Comparison of ENCODE assay signal across 19 cellular contexts in genomic region chr16:22073350-22073749, GRCh38.
"Had no signal": no experiment of that assay in that cellular context is flagged by ENCODE, and none has a peak within 500 bp of the region (broad histone marks: within the 10 kb centered on the region; RNA-seq: fewer than 3 reads in every experiment).

No MANE protein-coding gene starts in this region.

- H3K27ac ChIP-seq: body of pancreas, coronary artery, gastrocnemius medialis, heart right ventricle, ovary, right lobe of liver had no signal

- DNase-seq: activated CD4-positive, alpha-beta T cell treated with anti-CD3 and anti-CD28 coated beads for 4 hours; activated CD8-positive, alpha-beta memory T cell treated with anti-CD3 and anti-CD28 coated beads, Interleukin-2, amount 50 U/mL, for 4 hours; activated CD8-positive, alpha-beta T cell treated with anti-CD3 and anti-CD28 coated beads, Interleukin-2, amount 10 ng/mL, durations not matched to agents 7 days and 5 days; activated gamma-delta T cell treated with Interleukin-2 at 50 U/mL for 16 hours; activated T-cell treated with anti-CD3 and anti-CD28 coated beads, Interleukin-2, amount 50 U/mL, for 48 hours; amniotic stem cell; body of pancreas; central memory CD4-positive, alpha-beta T cell; gastrocnemius medialis; heart right ventricle; naive B cell; ovary; right lobe of liver; stimulated activated naive CD8-positive, alpha-beta T cell treated with anti-CD3 and anti-CD28 coated beads, Interleukin-15, Interleukin-2, amounts not matched to agents 100 U/mL and 50 U/mL, for 24 hours; T-cell; trophoblast cell had no signal

- ATAC-seq: activated CD8-positive, alpha-beta T cell treated with anti-CD3 and anti-CD28 coated beads, Interleukin-2, amount 10 ng/mL, durations not matched to agents 7 days and 5 days; body of pancreas; gastrocnemius medialis; heart right ventricle; left lobe of liver; right lobe of liver; stimulated activated naive CD8-positive, alpha-beta T cell treated with anti-CD3 and anti-CD28 coated beads, Interleukin-15, Interleukin-2, amounts not matched to agents 100 U/mL and 50 U/mL, for 24 hours; T-cell; WTC11 had no signal
